ENCODE assay signal across 2 cellular contexts in the genomic region with DNA sequence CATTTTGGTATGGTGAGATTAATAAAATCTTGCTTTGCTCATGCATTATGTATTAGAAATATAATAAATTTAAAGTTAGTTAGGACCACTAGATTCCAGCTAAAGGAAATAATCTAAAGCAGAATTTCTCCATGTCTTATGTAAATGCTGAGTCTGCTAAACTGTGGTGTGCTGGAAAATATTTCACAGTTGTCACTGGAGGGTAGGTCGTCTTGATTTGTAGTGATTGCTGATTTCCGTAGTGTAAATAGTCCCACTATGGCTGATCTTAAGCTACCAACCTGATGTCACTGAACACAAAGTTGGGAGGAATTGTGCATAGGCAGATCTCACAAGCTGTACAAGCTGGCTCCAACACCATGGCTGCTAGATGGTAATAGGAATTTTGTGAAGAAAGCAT.
A peak's percentile ranks its signal among the peaks of the same experiment; 100 is the strongest.
TF ChIP-seq lines count a peak whose summit lies in the region.

No MANE protein-coding gene starts in this region.

TF ChIP-seq in IMR-90, 13 proteins besides CTCF, POLR2A, EP300 and RAD21 (continued from another document):
- TF ChIP-seq RCOR1 (IDR thresholded peaks at IDR 0.05; ENCODE audit: insufficient replicate concordance, low read length): no peak
- TF ChIP-seq, protein P1, sequence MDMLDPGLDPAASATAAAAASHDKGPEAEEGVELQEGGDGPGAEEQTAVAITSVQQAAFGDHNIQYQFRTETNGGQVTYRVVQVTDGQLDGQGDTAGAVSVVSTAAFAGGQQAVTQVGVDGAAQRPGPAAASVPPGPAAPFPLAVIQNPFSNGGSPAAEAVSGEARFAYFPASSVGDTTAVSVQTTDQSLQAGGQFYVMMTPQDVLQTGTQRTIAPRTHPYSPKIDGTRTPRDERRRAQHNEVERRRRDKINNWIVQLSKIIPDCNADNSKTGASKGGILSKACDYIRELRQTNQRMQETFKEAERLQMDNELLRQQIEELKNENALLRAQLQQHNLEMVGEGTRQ (IDR thresholded peaks at IDR 0.05; ENCODE audit: low read depth, low read length): no peak
- TF ChIP-seq MAZ (IDR thresholded peaks at IDR 0.05; ENCODE audit: borderline replicate concordance, low read depth, low read length): no peak
- no peak for TF ChIP-seq SMC3 (IDR thresholded peaks at IDR 0.05; ENCODE audit: low read depth, low read length)

TF ChIP-seq in K562, 482 proteins besides CTCF, POLR2A, EP300 and RAD21 (continued from another document):
- no peak for TF ChIP-seq SETDB1 (IDR thresholded peaks at IDR 0.05; ENCODE audit: low read length)
- TF ChIP-seq KLF16 (IDR thresholded peaks at IDR 0.05): no peak
- no peak for TF ChIP-seq E2F3 (CRISPR knock-in tag; IDR thresholded peaks at IDR 0.05)
- TF ChIP-seq, protein P2, sequence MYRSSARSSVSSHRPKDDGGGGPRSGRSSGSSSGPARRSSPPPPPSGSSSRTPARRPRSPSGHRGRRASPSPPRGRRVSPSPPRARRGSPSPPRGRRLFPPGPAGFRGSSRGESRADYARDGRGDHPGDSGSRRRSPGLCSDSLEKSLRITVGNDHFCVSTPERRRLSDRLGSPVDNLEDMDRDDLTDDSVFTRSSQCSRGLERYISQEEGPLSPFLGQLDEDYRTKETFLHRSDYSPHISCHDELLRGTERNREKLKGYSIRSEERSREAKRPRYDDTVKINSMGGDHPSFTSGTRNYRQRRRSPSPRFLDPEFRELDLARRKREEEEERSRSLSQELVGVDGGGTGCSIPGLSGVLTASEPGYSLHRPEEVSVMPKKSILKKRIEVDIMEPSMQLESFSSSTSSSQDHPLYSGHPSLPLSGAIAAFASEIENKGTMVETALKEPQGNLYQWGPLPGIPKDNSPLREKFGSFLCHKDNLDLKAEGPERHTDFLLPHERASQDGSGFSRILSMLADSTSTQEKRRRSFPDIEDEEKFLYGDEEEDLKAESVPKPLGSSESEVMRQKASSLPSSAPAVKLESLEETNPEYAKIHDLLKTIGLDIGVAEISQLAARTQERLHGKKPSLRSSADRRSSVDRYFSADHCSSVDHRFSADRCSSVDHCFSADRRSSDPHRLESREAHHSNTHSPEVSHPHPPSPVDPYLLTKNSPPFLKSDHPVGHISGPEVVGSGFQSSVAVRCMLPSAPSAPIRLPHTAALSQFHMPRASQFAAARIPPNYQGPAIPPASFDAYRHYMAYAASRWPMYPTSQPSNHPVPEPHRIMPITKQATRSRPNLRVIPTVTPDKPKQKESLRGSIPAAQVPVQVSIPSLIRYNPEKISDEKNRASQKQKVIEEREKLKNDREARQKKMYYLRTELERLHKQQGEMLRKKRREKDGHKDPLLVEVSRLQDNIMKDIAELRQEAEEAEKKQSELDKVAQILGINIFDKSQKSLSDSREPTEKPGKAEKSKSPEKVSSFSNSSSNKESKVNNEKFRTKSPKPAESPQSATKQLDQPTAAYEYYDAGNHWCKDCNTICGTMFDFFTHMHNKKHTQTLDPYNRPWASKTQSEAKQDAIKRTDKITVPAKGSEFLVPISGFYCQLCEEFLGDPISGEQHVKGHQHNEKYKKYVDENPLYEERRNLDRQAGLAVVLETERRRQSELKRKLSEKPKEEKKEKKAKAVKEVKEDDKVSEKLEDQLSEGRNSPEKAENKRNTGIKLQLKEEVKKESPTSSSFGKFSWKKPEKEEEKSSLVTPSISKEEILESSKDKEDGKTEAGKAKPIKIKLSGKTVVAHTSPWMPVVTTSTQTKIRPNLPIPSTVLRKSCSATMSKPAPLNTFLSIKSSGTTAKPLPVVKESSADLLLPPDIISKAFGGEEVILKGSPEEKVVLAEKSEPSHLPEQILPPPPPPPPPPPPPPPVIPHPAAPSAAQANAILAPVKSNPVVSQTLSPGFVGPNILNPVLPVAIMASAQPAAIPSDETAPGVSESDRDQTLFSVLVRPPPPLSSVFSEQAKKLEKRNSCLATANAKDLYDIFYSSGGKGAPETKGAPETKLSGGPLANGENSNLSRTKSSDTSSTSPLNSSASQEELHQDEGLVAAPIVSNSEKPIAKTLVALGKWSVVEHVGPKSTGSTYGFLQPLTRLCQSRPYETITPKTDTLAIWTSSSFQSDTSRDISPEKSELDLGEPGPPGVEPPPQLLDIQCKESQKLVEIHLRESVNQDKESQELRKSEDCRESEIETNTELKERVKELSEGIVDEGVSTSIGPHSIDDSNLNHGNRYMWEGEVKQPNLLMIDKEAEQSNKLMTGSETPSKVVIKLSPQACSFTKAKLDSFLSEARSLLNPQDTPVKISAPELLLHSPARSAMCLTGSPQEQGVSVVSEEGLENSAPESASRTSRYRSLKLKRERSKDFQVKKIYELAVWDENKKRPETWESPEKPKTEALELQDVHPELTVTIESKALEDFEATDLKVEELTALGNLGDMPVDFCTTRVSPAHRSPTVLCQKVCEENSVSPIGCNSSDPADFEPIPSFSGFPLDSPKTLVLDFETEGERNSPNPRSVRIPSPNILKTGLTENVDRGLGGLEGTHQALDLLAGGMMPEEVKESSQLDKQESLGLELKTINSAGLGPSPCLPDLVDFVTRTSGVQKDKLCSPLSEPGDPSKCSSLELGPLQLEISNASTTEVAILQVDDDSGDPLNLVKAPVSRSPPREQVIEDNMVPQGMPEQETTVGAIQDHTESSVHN (IDR thresholded peaks at IDR 0.05; ENCODE audit: borderline replicate concordance in 1 of 2, low read depth in 1 of 2): no peak
- TF ChIP-seq ZNF316 (IDR thresholded peaks at IDR 0.05): peak; percentile 46; the same call in 1 of the 2 replicates
- no peak for TF ChIP-seq HDAC6 (IDR thresholded peaks at IDR 0.05; ENCODE audit: low read depth, low read length)
- no peak for TF ChIP-seq SMARCA4 (IDR thresholded peaks at IDR 0.05)
- TF ChIP-seq, protein P3, sequence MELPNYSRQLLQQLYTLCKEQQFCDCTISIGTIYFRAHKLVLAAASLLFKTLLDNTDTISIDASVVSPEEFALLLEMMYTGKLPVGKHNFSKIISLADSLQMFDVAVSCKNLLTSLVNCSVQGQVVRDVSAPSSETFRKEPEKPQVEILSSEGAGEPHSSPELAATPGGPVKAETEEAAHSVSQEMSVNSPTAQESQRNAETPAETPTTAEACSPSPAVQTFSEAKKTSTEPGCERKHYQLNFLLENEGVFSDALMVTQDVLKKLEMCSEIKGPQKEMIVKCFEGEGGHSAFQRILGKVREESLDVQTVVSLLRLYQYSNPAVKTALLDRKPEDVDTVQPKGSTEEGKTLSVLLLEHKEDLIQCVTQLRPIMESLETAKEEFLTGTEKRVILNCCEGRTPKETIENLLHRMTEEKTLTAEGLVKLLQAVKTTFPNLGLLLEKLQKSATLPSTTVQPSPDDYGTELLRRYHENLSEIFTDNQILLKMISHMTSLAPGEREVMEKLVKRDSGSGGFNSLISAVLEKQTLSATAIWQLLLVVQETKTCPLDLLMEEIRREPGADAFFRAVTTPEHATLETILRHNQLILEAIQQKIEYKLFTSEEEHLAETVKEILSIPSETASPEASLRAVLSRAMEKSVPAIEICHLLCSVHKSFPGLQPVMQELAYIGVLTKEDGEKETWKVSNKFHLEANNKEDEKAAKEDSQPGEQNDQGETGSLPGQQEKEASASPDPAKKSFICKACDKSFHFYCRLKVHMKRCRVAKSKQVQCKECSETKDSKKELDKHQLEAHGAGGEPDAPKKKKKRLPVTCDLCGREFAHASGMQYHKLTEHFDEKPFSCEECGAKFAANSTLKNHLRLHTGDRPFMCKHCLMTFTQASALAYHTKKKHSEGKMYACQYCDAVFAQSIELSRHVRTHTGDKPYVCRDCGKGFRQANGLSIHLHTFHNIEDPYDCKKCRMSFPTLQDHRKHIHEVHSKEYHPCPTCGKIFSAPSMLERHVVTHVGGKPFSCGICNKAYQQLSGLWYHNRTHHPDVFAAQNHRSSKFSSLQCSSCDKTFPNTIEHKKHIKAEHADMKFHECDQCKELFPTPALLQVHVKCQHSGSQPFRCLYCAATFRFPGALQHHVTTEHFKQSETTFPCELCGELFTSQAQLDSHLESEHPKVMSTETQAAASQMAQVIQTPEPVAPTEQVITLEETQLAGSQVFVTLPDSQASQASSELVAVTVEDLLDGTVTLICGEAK (IDR thresholded peaks at IDR 0.05): no peak
- TF ChIP-seq, protein P3 (CRISPR knock-in tag; IDR thresholded peaks at IDR 0.05): no peak
- TF ChIP-seq MAFG (tag; conservative IDR thresholded peaks at IDR 0.05): 0 out of 2 replicates have a peak, but pooled peaks have one; percentile 6
- TF ChIP-seq TAF7 (tag; IDR thresholded peaks at IDR 0.05): no peak
- no peak for TF ChIP-seq BCL6 (CRISPR knock-in tag; IDR thresholded peaks at IDR 0.05)
TF ChIP-seq in K562: peak in this region for 2.
